Comparison of ENCODE assay signal across 12 cellular contexts in the genomic region with DNA sequence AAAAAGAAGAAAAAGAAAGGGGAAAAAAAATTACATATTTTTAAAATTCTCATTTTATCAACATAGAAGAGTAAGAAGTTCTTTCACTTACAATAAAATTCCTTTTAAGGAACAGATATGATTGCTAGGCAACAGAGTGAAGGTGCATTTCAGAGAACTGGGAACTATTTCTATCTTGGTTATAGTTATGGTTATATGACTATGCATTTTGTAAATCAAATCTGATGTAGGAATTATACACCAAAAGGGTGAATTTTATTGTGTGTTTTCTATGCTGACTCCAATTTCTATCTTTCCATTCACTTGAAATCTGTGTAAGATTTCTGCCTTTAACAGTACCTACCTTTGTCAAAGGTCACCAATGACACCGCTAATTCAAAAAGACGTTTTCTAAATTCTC. TPM values are rescaled to one million over a fixed set of nuclear protein-coding genes. Genes with fewer than 3 reads are reported as not detected.
A peak's percentile ranks its signal among the peaks of the same experiment; 100 is the strongest.
DNase-seq lines count a peak whose midpoint lies in the region; ATAC-seq and TF ChIP-seq lines count a peak whose summit lies in the region.
"Had no signal": no experiment of that assay in that cellular context is flagged by ENCODE, and none has a peak within 500 bp of the region (broad histone marks: within the 10 kb centered on the region; RNA-seq: fewer than 3 reads in every experiment).

No MANE protein-coding gene starts in this region.

- H3K27ac Mint-ChIP-seq in CD4-positive, CD25-positive, alpha-beta regulatory T cell, result peak overlapping the region; percentile 0 to 92 (median 74)
- H3K27ac Mint-ChIP-seq in Calu3 (ENCODE audit: unreplicated experiment) (peak overlapping the region; percentile 21), mesothelial cell of epicardium (peak overlapping the region; percentile 43)
- peak overlapping the region; percentile 53 for H3K27ac Mint-ChIP-seq in activated T-helper 2 cell treated with anti-CD3 and anti-CD28 coated beads, Interferon-gamma antibody, Interleukin-2, Interleukin-4, amounts not matched to agents 10 μg/mL and 5 μg/mL and 100 μg/mL, durations not matched to agents 14 hours and 24 hours and 36 hours

- H3K4me1 ChIP-seq in CD4-positive, CD25-positive, alpha-beta regulatory T cell (ENCODE audit: control insufficient read depth, insufficient read depth, low read length, poor library complexity, severe bottlenecking), result peaks cover 75% of the 10 kb centered on the region

- no peaks in the 10 kb centered on the region for H3K9me3 Mint-ChIP-seq in CD4-positive, CD25-positive, alpha-beta regulatory T cell
- H3K9me3 Mint-ChIP-seq in Calu3 (ENCODE audit: low read depth, unreplicated experiment), result no peaks in the 10 kb centered on the region
- H3K9me3 Mint-ChIP-seq in activated T-helper 2 cell treated with anti-CD3 and anti-CD28 coated beads, Interferon-gamma antibody, Interleukin-2, Interleukin-4, amounts not matched to agents 10 μg/mL and 5 μg/mL and 100 μg/mL, durations not matched to agents 14 hours and 24 hours and 36 hours, result no peaks in the 10 kb centered on the region
- H3K9me3 Mint-ChIP-seq in mesothelial cell of epicardium, result no peaks in the 10 kb centered on the region

- BruUV-seq in Calu3 (replicated peaks; lab: Mats Ljungman, UMichigan), result no TSS peak

- H3K27me3 ChIP-seq in CD4-positive, CD25-positive, alpha-beta regulatory T cell (ENCODE audit: control insufficient read depth, insufficient read depth, low read length), result no peaks in the 10 kb centered on the region
- H3K27me3 ChIP-seq in dorsolateral prefrontal cortex, result no peaks in the 10 kb centered on the region

- H3K27ac ChIP-seq in CD4-positive, CD25-positive, alpha-beta regulatory T cell (ENCODE audit: insufficient read depth, low read length, poor library complexity, severe bottlenecking), result no peak overlapping the region
- H3K27ac ChIP-seq in dorsolateral prefrontal cortex, result peak overlapping the region in 8 of 59 donors; percentile 4 to 52 (median 22)

- CTCF ChIA-PET in Calu3 (lab: Charles Lee), result no interaction called here

- H3K9me3 ChIP-seq in CD4-positive, CD25-positive, alpha-beta regulatory T cell (ENCODE audit: control insufficient read depth in 2 of 2, low read length in 2 of 2), result no peaks in the 10 kb centered on the region

- peaks cover 77% of the 10 kb centered on the region for H3K36me3 ChIP-seq in CD4-positive, CD25-positive, alpha-beta regulatory T cell (ENCODE audit: control insufficient read depth, insufficient read depth, low read length)

- peaks cover 49 to 94% (median 69%) of the 10 kb centered on the region in 4 donors for H3K4me1 Mint-ChIP-seq in CD4-positive, CD25-positive, alpha-beta regulatory T cell
- peaks cover 35% of the 10 kb centered on the region for H3K4me1 Mint-ChIP-seq in Calu3 (ENCODE audit: low read depth, unreplicated experiment)
- H3K4me1 Mint-ChIP-seq in activated T-helper 2 cell treated with anti-CD3 and anti-CD28 coated beads, Interferon-gamma antibody, Interleukin-2, Interleukin-4, amounts not matched to agents 10 μg/mL and 5 μg/mL and 100 μg/mL, durations not matched to agents 14 hours and 24 hours and 36 hours (ENCODE audit: low read depth), result peaks cover 51% of the 10 kb centered on the region
- H3K4me1 Mint-ChIP-seq in mesothelial cell of epicardium, result peaks cover 12% of the 10 kb centered on the region

- H3K4me3 ChIP-seq in CD4-positive, CD25-positive, alpha-beta regulatory T cell (ENCODE audit: low read depth, low read length), result no peak overlapping the region
- H3K4me3 ChIP-seq in dorsolateral prefrontal cortex, result no peak overlapping the region

- intact Hi-C loops in Calu3 (cut with micrococcal nuclease; ENCODE audit: unreplicated experiment), result no loop called here
- intact Hi-C loops in activated T-helper 2 cell treated with anti-CD3 and anti-CD28 coated beads, Interferon-gamma antibody, Interleukin-2, Interleukin-4, amounts not matched to agents 10 μg/mL and 5 μg/mL and 100 μg/mL, durations not matched to agents 14 hours and 24 hours and 36 hours (cut with micrococcal nuclease), result no loop called here
- intact Hi-C loops in dorsolateral prefrontal cortex (cut with DNase I), result no loop called here

- H3K27me3 Mint-ChIP-seq in CD4-positive, CD25-positive, alpha-beta regulatory T cell, result no peaks in the 10 kb centered on the region
- H3K27me3 Mint-ChIP-seq in Calu3 (ENCODE audit: unreplicated experiment) (no peaks in the 10 kb centered on the region), mesothelial cell of epicardium (ENCODE audit: low read depth) (no peaks in the 10 kb centered on the region)
- no peaks in the 10 kb centered on the region for H3K27me3 Mint-ChIP-seq in activated T-helper 2 cell treated with anti-CD3 and anti-CD28 coated beads, Interferon-gamma antibody, Interleukin-2, Interleukin-4, amounts not matched to agents 10 μg/mL and 5 μg/mL and 100 μg/mL, durations not matched to agents 14 hours and 24 hours and 36 hours (ENCODE audit: low read depth)
- H3K27me3 Mint-ChIP-seq: progenitor cell of endocrine pancreas had no signal

- TF ChIP-seq CTCF in Calu3 (IDR thresholded peaks at IDR 0.05; ENCODE audit: unreplicated experiment) (no peak), mesothelial cell of epicardium (IDR thresholded peaks at IDR 0.05; ENCODE audit: unreplicated experiment) (no peak), dorsolateral prefrontal cortex (IDR thresholded peaks at IDR 0.05 in 54 of 56, conservative IDR thresholded peaks at IDR 0.05 in 2 of 56; ENCODE audit: low read depth in 1 of 56, partially characterized antibody in 56 of 56) (no peak)

- no peak for ATAC-seq in CD4-positive, CD25-positive, alpha-beta regulatory T cell (ENCODE audit: low read depth in 2 of 2)

- DNase-seq in CD4-positive, CD25-positive, alpha-beta regulatory T cell, result no peak
- DNase-seq in Calu3, result no peak
- no peak for DNase-seq in activated T-helper 2 cell treated with anti-CD3 and anti-CD28 coated beads, Interferon-gamma antibody, Interleukin-2, Interleukin-4, amounts not matched to agents 10 μg/mL and 5 μg/mL and 100 μg/mL, durations not matched to agents 14 hours and 24 hours and 36 hours (ENCODE audit: low spot score)
- no peak for DNase-seq in mesothelial cell of epicardium (ENCODE audit: low spot score in 2 of 2, unreplicated experiment in 2 of 2)
- no peak for DNase-seq in GOT3 (lab: John Stamatoyannopoulos, UW)
- no peak for DNase-seq in dorsolateral prefrontal cortex
- no peak for DNase-seq in pons (ENCODE audit: low spot score)
- DNase-seq: activated gamma-delta T cell, MM.1S, NCI-H1930, NCI-H524 had no signal

- H3K36me3 Mint-ChIP-seq in CD4-positive, CD25-positive, alpha-beta regulatory T cell, result peaks cover 44% of the 10 kb centered on the region
- H3K36me3 Mint-ChIP-seq in Calu3 (ENCODE audit: insufficient read depth, unreplicated experiment) (peaks cover 93% of the 10 kb centered on the region), mesothelial cell of epicardium (peaks cover 31% of the 10 kb centered on the region)
- H3K36me3 Mint-ChIP-seq in activated T-helper 2 cell treated with anti-CD3 and anti-CD28 coated beads, Interferon-gamma antibody, Interleukin-2, Interleukin-4, amounts not matched to agents 10 μg/mL and 5 μg/mL and 100 μg/mL, durations not matched to agents 14 hours and 24 hours and 36 hours (ENCODE audit: low read depth), result peaks cover 89% of the 10 kb centered on the region

- H3K4me3 Mint-ChIP-seq in CD4-positive, CD25-positive, alpha-beta regulatory T cell, result peak overlapping the region; percentile 3 to 75 (median 56)
- no peak overlapping the region for H3K4me3 Mint-ChIP-seq in Calu3 (ENCODE audit: low read depth, unreplicated experiment)
- H3K4me3 Mint-ChIP-seq in activated T-helper 2 cell treated with anti-CD3 and anti-CD28 coated beads, Interferon-gamma antibody, Interleukin-2, Interleukin-4, amounts not matched to agents 10 μg/mL and 5 μg/mL and 100 μg/mL, durations not matched to agents 14 hours and 24 hours and 36 hours (ENCODE audit: low read depth), result no peak overlapping the region
- H3K4me3 Mint-ChIP-seq in mesothelial cell of epicardium, result no peak overlapping the region

RNA-seq across cellular contexts. Expression of a gene that starts 50.1 kb away (rescaled TPM):
- 582 TPM for total RNA-seq in CD4-positive, CD25-positive, alpha-beta regulatory T cell
- polyA plus RNA-seq in CD4-positive, CD25-positive, alpha-beta regulatory T cell, result 100 to 1,000 TPM; 752 to 840 (median 794) TPM
- total RNA-seq in Calu3 (2022), result 472 and 476 TPM in 2 replicates
- total RNA-seq in activated T-helper 2 cell treated with anti-CD3 and anti-CD28 coated beads, Interferon-gamma antibody, Interleukin-2, Interleukin-4, amounts not matched to agents 10 μg/mL and 5 μg/mL and 100 μg/mL, durations not matched to agents 14 hours and 24 hours and 36 hours, result 972 and 976 TPM in 2 replicates
- 669 to 698 TPM (median 675 TPM) in 3 replicates for total RNA-seq in mesothelial cell of epicardium
- total RNA-seq in dorsolateral prefrontal cortex, result 100 to 1,000 TPM; 304 to 455 (median 370) TPM

Comparison
In these comparisons a context has a peak if more than half of its experiments do, and no peak if none do; other contexts are left out.
1. H3K27ac Mint-ChIP-seq: peak in every context shown above with its lines; median percentile 74 in CD4-positive, CD25-positive, alpha-beta regulatory T cell; 53 in activated T-helper 2 cell treated with anti-CD3 and anti-CD28 coated beads, Interferon-gamma antibody, Interleukin-2, Interleukin-4, amounts not matched to agents 10 μg/mL and 5 μg/mL and 100 μg/mL, durations not matched to agents 14 hours and 24 hours and 36 hours; 43 in mesothelial cell of epicardium; 21 in Calu3.
2. H3K4me3 Mint-ChIP-seq: peak in CD4-positive, CD25-positive, alpha-beta regulatory T cell (4 of 4); none in Calu3 (single experiment), activated T-helper 2 cell treated with anti-CD3 and anti-CD28 coated beads, Interferon-gamma antibody, Interleukin-2, Interleukin-4, amounts not matched to agents 10 μg/mL and 5 μg/mL and 100 μg/mL, durations not matched to agents 14 hours and 24 hours and 36 hours (single experiment) and mesothelial cell of epicardium (single experiment).